9 cellular contexts compared by ENCODE assay signal in genomic region chr2:75175473-75175872, GRCh38. TPM values are rescaled to one million over a fixed set of nuclear protein-coding genes. Genes with fewer than 3 reads are reported as not detected.
"Had no signal": no experiment of that assay in that cellular context is flagged by ENCODE, and none has a peak within 500 bp of the region (broad histone marks: within the 10 kb centered on the region; RNA-seq: fewer than 3 reads in every experiment).

No MANE protein-coding gene starts in this region.

- ATAC-seq: HCT116, HepG2 had no signal

- H3K9me3 Mint-ChIP-seq: HFFc6, IgD-negative memory B cell had no signal

- H3K4me3 ChIP-seq: HAP-1 had no signal

- H3K27ac Mint-ChIP-seq: HFFc6, IgD-negative memory B cell had no signal

- H3K9me3 ChIP-seq: HAP-1 had no signal

- H3K4me1 Mint-ChIP-seq: IgD-negative memory B cell had no signal

- DNase-seq: GOT3, H7, HFFc6, KBM-7 had no signal

- H3K36me3 ChIP-seq: HAP-1 had no signal

- H3K27me3 Mint-ChIP-seq: IgD-negative memory B cell had no signal

- H3K36me3 Mint-ChIP-seq: IgD-negative memory B cell had no signal

- H3K4me3 Mint-ChIP-seq: HFFc6, IgD-negative memory B cell had no signal

RNA-seq across cellular contexts. Expression of gene TACR1, which starts 23.8 kb away (rescaled TPM):
- total RNA-seq: HepG2, HT-29 had no signal
- polyA plus RNA-seq: HepG2, IgD-negative memory B cell had no signal
